In genomic region chr1:66346057-66346795, GRCh38 we compare ENCODE assay signal across 1 cellular context.
TF ChIP-seq lines count a peak whose summit lies in the region.

No MANE protein-coding gene starts in this region.

TF ChIP-seq in SK-N-SH treated with all-trans-retinoic acid at 6 μM for 48 hours, 23 proteins besides CTCF, POLR2A, EP300 and RAD21 (continued from another document):
- no peak for TF ChIP-seq POU6F1 (CRISPR knock-in tag; IDR thresholded peaks at IDR 0.05; ENCODE audit: borderline replicate concordance, low read depth)
- TF ChIP-seq ZFP30 (CRISPR knock-in tag; IDR thresholded peaks at IDR 0.05): no peak
